8 cellular contexts compared by ENCODE assay signal in the genomic region with DNA sequence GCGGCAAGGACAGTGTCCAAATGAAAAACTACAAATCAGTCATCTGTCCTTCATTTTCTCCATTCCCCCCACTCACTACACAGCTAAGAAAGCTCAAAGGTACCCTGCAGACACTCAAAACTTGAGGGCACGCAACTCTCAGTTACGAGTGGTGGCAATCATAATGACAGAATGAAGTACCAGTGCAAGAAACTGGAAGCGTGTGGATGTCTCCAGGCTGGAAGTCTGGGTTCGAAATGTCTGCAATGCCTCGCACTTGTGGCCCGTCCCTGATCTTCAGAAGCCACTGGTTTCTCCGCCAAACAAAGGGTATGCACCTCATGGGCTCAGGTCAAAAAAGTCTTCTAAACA. TPM values are rescaled to one million over a fixed set of nuclear protein-coding genes. Genes with fewer than 3 reads are reported as not detected.
DNase-seq lines count a peak whose midpoint lies in the region; TF ChIP-seq lines count a peak whose summit lies in the region.

No MANE protein-coding gene starts in this region.

- no peak for TF ChIP-seq CTCF in foreskin fibroblast (IDR thresholded peaks at IDR 0.05; ENCODE audit: low read depth, low read length)

- peak; percentile 10 for DNase-seq in GM19240 (ENCODE audit: insufficient read length, low spot score)
- no peak for DNase-seq in SK-N-MC (ENCODE audit: low read depth, low spot score)
- no peak for DNase-seq in foreskin fibroblast
- DNase-seq in NCI-H748 (lab: John Stamatoyannopoulos, UW; ENCODE audit: unreplicated experiment) = no peak
- DNase-seq in HK-2 (ENCODE audit: unreplicated experiment) = no peak
- DNase-seq in DMS 273 (lab: John Stamatoyannopoulos, UW; ENCODE audit: unreplicated experiment) = no peak
- no peak for DNase-seq in NCI-H146 (lab: John Stamatoyannopoulos, UW)

- H3K4me2 ChIP-seq in skeletal muscle satellite cell (ENCODE audit: low read length) = peak overlapping the region; percentile 93

- H3K27ac ChIP-seq in SK-N-MC = peak overlapping the region; percentile 91; the same call in 1 of the 2 replicates

- peaks cover 4% of the 10 kb centered on the region for H3K4me1 ChIP-seq in skeletal muscle satellite cell (ENCODE audit: control insufficient read depth, insufficient read depth, low read length)

- H3K9ac ChIP-seq in SK-N-MC (ENCODE audit: insufficient read length) = peak overlapping the region; percentile 97
- peak overlapping the region; percentile 92 for H3K9ac ChIP-seq in skeletal muscle satellite cell (ENCODE audit: low read depth, low read length)

- H3K4me3 ChIP-seq in SK-N-MC (peak overlapping the region; percentile 95), foreskin fibroblast (ENCODE audit: low read depth in 1 of 2, low read length in 2 of 2) (peak overlapping the region; percentile 72 to 99), skeletal muscle satellite cell (ENCODE audit: low read length) (peak overlapping the region; percentile 92)

- H3K36me3 ChIP-seq in SK-N-MC (ENCODE audit: insufficient read depth, low read length) = peaks cover 22% of the 10 kb centered on the region
- H3K36me3 ChIP-seq in skeletal muscle satellite cell (ENCODE audit: insufficient read depth, low read length) = no peaks in the 10 kb centered on the region

- H3K27me3 ChIP-seq in skeletal muscle satellite cell (ENCODE audit: control insufficient read depth, insufficient read depth, low read length) = no peaks in the 10 kb centered on the region

- H3K9me3 ChIP-seq in SK-N-MC (ENCODE audit: low read depth, low read length) (no peaks in the 10 kb centered on the region), skeletal muscle satellite cell (replicated peaks; ENCODE audit: low read length) (no peaks in the 10 kb centered on the region)

RNA-seq across cellular contexts. Expression of gene CENPH, which starts 0.6 kb away (rescaled TPM):
- 12.9 and 13.1 TPM in 2 replicates for total RNA-seq in skeletal muscle satellite cell (2012; rRNA removed)

RNA-seq across cellular contexts. Expression of gene CCNB1, which starts 21.8 kb away (rescaled TPM):
- total RNA-seq in skeletal muscle satellite cell (2012; rRNA removed) = 120 and 156 TPM in 2 replicates

RNA-seq across cellular contexts. Expression of gene CDK7, which starts 45.9 kb away (rescaled TPM):
- 46.4 and 59.6 TPM in 2 replicates for total RNA-seq in skeletal muscle satellite cell (2012; rRNA removed)
